In the genomic region with DNA sequence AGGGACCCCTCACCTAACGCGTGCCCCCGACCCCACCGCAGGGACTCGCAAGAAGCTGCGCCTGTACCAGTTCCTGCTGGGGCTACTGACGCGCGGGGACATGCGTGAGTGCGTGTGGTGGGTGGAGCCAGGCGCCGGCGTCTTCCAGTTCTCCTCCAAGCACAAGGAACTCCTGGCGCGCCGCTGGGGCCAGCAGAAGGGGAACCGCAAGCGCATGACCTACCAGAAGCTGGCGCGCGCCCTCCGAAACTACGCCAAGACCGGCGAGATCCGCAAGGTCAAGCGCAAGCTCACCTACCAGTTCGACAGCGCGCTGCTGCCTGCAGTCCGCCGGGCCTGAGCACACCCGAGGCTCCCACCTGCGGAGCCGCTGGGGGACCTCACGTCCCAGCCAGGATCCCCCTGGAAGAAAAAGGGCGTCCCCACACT, we compare ENCODE assay signal across 8 cellular contexts. TPM values are rescaled to one million over a fixed set of nuclear protein-coding genes. Genes with fewer than 3 reads are reported as not detected.
DNase-seq lines count a peak whose midpoint lies in the region; ATAC-seq and TF ChIP-seq lines count a peak whose summit lies in the region.

No MANE protein-coding gene starts in this region.

- no peaks in the 10 kb centered on the region for H3K36me3 Mint-ChIP-seq in chondrocyte (ENCODE audit: low read depth)

- H3K27ac Mint-ChIP-seq in chondrocyte (ENCODE audit: unreplicated experiment) = no peak overlapping the region

- no peaks in the 10 kb centered on the region for H3K9me3 Mint-ChIP-seq in chondrocyte (ENCODE audit: low read depth)

- peak; percentile 34 for DNase-seq in ELR (ENCODE audit: low read depth)
- peak; percentile 77 to 92 (median 86) for DNase-seq in Peyer's patch
- no peak for DNase-seq in chondrocyte (ENCODE audit: low spot score)
- peak; percentile 78 for DNase-seq in kidney tubule cell (ENCODE audit: low spot score)
- peak; percentile 44 for DNase-seq in stimulated activated CD4-positive, alpha-beta T cell treated with anti-CD3 and anti-CD28 coated beads, Interleukin-4, amount 100 ng/mL, for 1 hour

- H3K9me3 ChIP-seq in Peyer's patch = no peaks in the 10 kb centered on the region

- H3K27ac ChIP-seq in Peyer's patch = peak overlapping the region; percentile 18 to 81 (median 52)

- TF ChIP-seq CTCF in Peyer's patch (IDR thresholded peaks at IDR 0.05) (no peak), chondrocyte (IDR thresholded peaks at IDR 0.05) (no peak)

- ATAC-seq in GM21723 (IDR thresholded peaks at IDR 0.05; ENCODE audit: unreplicated experiment) = no peak
- ATAC-seq in HG02678 (IDR thresholded peaks at IDR 0.05; ENCODE audit: unreplicated experiment) = no peak
- no peak for ATAC-seq in HG03135 (IDR thresholded peaks at IDR 0.05; ENCODE audit: unreplicated experiment)

- H3K4me1 Mint-ChIP-seq in chondrocyte (ENCODE audit: low read depth) = peaks cover 14% of the 10 kb centered on the region

- peak overlapping the region in 2 of 4 donors; percentile 35 to 36 for H3K4me3 ChIP-seq in Peyer's patch

- H3K27me3 Mint-ChIP-seq in chondrocyte (ENCODE audit: low read depth) = peaks cover 9% of the 10 kb centered on the region

- peaks cover 0 to 19% (median 15%) of the 10 kb centered on the region in 4 donors for H3K4me1 ChIP-seq in Peyer's patch

- peaks cover 0 to 10% of the 10 kb centered on the region in 2 donors for H3K27me3 ChIP-seq in Peyer's patch

- H3K4me3 Mint-ChIP-seq in chondrocyte (ENCODE audit: unreplicated experiment) = peak overlapping the region; percentile 45

- no peaks in the 10 kb centered on the region for H3K36me3 ChIP-seq in Peyer's patch

- no peak for TF ChIP-seq POLR2A in Peyer's patch (IDR thresholded peaks at IDR 0.05)

RNA-seq across cellular contexts. Expression of gene MYBPC2, which starts 4.7 kb away (rescaled TPM):
- not detected for total RNA-seq in Peyer's patch
- total RNA-seq in chondrocyte = not detected in 3 replicates

RNA-seq across cellular contexts. Expression of gene SPIB, which starts 9.3 kb away (rescaled TPM):
- total RNA-seq in Peyer's patch (10 to 100 TPM; 20.3 to 62.7 (median 24.4) TPM), chondrocyte (not detected in 3 replicates)

RNA-seq across cellular contexts. Expression of gene POLD1, which starts 43.9 kb away (rescaled TPM):
- total RNA-seq in Peyer's patch = 10 to 100 TPM; 14.9 to 90.0 (median 27.3) TPM
- total RNA-seq in chondrocyte = 15.7 to 37.2 TPM (median 15.8 TPM) in 3 replicates

RNA-seq across cellular contexts. Expression of gene EMC10, which starts 48.3 kb away (rescaled TPM):
- total RNA-seq in Peyer's patch = 100 to 1,000 TPM in 3 of 4 donors, 10 to 100 TPM in 1; 63.5 to 134 (median 117) TPM
- 132 to 144 TPM (median 144 TPM) in 3 replicates for total RNA-seq in chondrocyte

RNA-seq across cellular contexts. Expression of gene GARIN5A, which starts 48.6 kb away (rescaled TPM):
- 1 to 10 TPM in 2 of 4 donors, not detected in 2; 2.0 to 2.5 TPM for total RNA-seq in Peyer's patch
- 1.7 to 2.1 TPM (median 1.9 TPM) in 3 replicates for total RNA-seq in chondrocyte

Comparison
In these comparisons a context has a peak if more than half of its experiments do, and no peak if none do; other contexts are left out.
1. RNA of gene SPIB, which starts 9.3 kb away (total RNA-seq): 20.3 to 62.7 TPM in Peyer's patch; not detected in chondrocyte; every median in the first group is over 10 times any median in the second.